8 cellular contexts compared by ENCODE assay signal in the genomic region with DNA sequence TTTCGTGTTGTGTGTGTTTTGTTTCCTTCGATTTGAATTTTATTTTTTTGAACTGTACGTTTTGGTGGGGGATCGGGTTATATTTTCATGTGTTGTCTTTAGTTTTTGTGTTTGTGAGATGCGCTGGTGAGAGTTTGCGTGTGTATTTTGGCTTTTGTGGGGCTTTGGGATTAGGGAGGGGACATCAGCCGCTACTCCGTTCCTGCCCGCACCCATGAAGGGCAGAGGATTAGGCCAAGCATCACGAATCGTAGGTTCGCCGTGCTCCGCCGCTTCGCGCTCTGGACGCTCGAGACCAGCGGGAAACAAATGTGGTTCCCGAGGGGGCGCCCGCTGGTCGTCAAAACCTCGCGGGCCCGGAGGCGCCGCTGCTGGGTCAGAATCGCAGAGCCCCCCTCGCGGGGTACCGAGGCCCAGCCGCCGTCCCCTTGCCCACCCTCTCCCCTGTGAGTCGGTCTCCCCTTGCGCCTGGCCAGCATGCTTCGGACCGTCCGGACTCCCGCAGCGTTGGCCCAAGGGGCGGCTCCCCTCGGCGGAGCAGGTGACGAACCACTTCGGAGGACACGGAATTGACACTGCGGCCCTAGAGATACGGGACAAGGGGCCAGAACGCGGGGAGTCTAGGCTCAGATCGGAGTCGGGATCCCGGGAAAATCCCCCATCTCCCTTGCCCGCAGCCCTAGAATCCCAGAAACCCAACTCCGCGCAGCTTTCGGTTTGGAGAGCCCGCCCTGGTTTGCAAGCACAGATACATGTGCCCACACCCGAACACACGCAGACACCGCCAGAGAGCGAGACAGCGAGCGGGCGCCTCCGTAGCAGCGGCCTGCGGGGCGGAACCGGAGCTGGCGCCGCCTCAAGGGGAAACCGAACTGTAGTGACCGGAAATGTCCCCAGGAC. TPM values are rescaled to one million over a fixed set of nuclear protein-coding genes. Genes with fewer than 3 reads are reported as not detected.
A peak's percentile ranks its signal among the peaks of the same experiment; 100 is the strongest.
DNase-seq lines count a peak whose midpoint lies in the region; FAIRE-seq and TF ChIP-seq lines count a peak whose summit lies in the region.

No MANE protein-coding gene starts in this region.

- peak overlapping the region; percentile 74 for H3K4me3 Mint-ChIP-seq in astrocyte (ENCODE audit: unreplicated experiment)

- peaks cover 82% of the 10 kb centered on the region for H3K27me3 Mint-ChIP-seq in astrocyte (ENCODE audit: low read depth, unreplicated experiment)

- DNase-seq in DMS 273 treated with DMSO at 0.1 percent for 48 hours (lab: John Stamatoyannopoulos, UW) = peak; percentile 12
- peak; percentile 77 for DNase-seq in H7
- DNase-seq in NCI-H774 (lab: John Stamatoyannopoulos, UW) = peak; percentile 31
- no peak for DNase-seq in astrocyte (ENCODE audit: low read depth)
- peak; percentile 7 for DNase-seq in iPS-NIHi11 (ENCODE audit: low spot score)
- peak; percentile 61 for DNase-seq in stimulated activated CD4-positive, alpha-beta T cell treated with anti-CD3 and anti-CD28 coated beads, Interleukin-15, amount 100 ng/mL, for 24 hours
- DNase-seq in activated gamma-delta T cell (lab: John Stamatoyannopoulos, UW) = no peak
- DNase-seq in midbrain (lab: John Stamatoyannopoulos, UW) = no peak

- H4K20me1 ChIP-seq in astrocyte (ENCODE audit: insufficient read depth, low read length) = peaks cover 17% of the 10 kb centered on the region

- no peak for TF ChIP-seq CTCF in astrocyte (IDR thresholded peaks at IDR 0.05; ENCODE audit: insufficient read depth, low read depth, low read length)

- H3K4me1 ChIP-seq in astrocyte (ENCODE audit: insufficient read depth, low read length) = peaks cover 11% of the 10 kb centered on the region

- H3K27ac Mint-ChIP-seq in astrocyte (ENCODE audit: unreplicated experiment) = peak overlapping the region; percentile 7

- peaks cover 8% of the 10 kb centered on the region for H3K9me3 Mint-ChIP-seq in astrocyte (ENCODE audit: unreplicated experiment)

- no peak for FAIRE-seq in astrocyte (lab: Jason Lieb, UNC)

- no peak overlapping the region for H3K27ac ChIP-seq in astrocyte (ENCODE audit: low read depth, low read length)

- peak overlapping the region; percentile 79 for H2AFZ ChIP-seq in astrocyte (ENCODE audit: low read depth, low read length)

- H3K9ac ChIP-seq in astrocyte (ENCODE audit: low read length) = no peak overlapping the region

- H3K36me3 ChIP-seq in H7 (replicated peaks; ENCODE audit: control insufficient read depth, insufficient read depth, low read length) (no peaks in the 10 kb centered on the region), astrocyte (ENCODE audit: insufficient read depth, low read length) (no peaks in the 10 kb centered on the region)

- H3K4me3 ChIP-seq in H7 (ENCODE audit: insufficient read depth, low read depth, low read length) (peak overlapping the region; percentile 49), astrocyte (ENCODE audit: insufficient read depth, low read depth, low read length) (peak overlapping the region; percentile 53)

- H3K4me2 ChIP-seq in astrocyte (ENCODE audit: low read length) = peak overlapping the region; percentile 88

- peaks cover 4% of the 10 kb centered on the region for H3K9me3 ChIP-seq in astrocyte (ENCODE audit: insufficient read depth, low read depth, low read length)

- H3K27me3 ChIP-seq in H7 (ENCODE audit: control insufficient read depth, insufficient read depth, low read length) = peaks cover 86% of the 10 kb centered on the region
- H3K27me3 ChIP-seq in astrocyte (ENCODE audit: insufficient read depth, low read length) = peaks cover 100% of the 10 kb centered on the region

- H3K36me3 Mint-ChIP-seq in astrocyte (ENCODE audit: low read depth, unreplicated experiment) = peaks cover 2% of the 10 kb centered on the region

- peaks cover 7% of the 10 kb centered on the region for H3K4me1 Mint-ChIP-seq in astrocyte (ENCODE audit: low read depth, unreplicated experiment)

- H3K79me2 ChIP-seq in astrocyte (ENCODE audit: insufficient read depth, low read length) = no peaks in the 10 kb centered on the region

RNA-seq across cellular contexts. Expression of gene PAX5, which starts 2.4 kb away (rescaled TPM):
- 1.7 and 4.7 TPM in 2 replicates for total RNA-seq in H7 (2014; rRNA removed; shearing (Covaris generic))
- total RNA-seq in astrocyte = not detected in 2 replicates

Comparison
In these comparisons a context has a peak if more than half of its experiments do, and no peak if none do; other contexts are left out.
1. DNase-seq: peak in DMS 273 treated with DMSO at 0.1 percent for 48 hours (single experiment), H7 (single experiment), NCI-H774 (single experiment), iPS-NIHi11 (single experiment) and stimulated activated CD4-positive, alpha-beta T cell treated with anti-CD3 and anti-CD28 coated beads, Interleukin-15, amount 100 ng/mL, for 24 hours (single experiment); none in astrocyte (single experiment), activated gamma-delta T cell (single experiment) and midbrain (single experiment).